Comparison of ENCODE assay signal across 19 cellular contexts in genomic region chr6:105744815-105745214, GRCh38.
"Had no signal": no experiment of that assay in that cellular context is flagged by ENCODE, and none has a peak within 500 bp of the region (broad histone marks: within the 10 kb centered on the region; RNA-seq: fewer than 3 reads in every experiment).

No MANE protein-coding gene starts in this region.

- ATAC-seq: activated T-cell treated with anti-CD3 and anti-CD28 coated beads, Interleukin-2, amount 50 U/mL, for 4 hours; effector memory CD8-positive, alpha-beta T cell; heart right ventricle; left lung; right cardiac atrium; upper lobe of right lung had no signal

- H3K4me3 Mint-ChIP-seq: activated naive CD4-positive, alpha-beta T cell treated with anti-CD3 and anti-CD28 coated beads, Interleukin-2, amount 10 ng/mL, durations not matched to agents 7 days and 5 days; activated naive CD8-positive, alpha-beta T cell treated with anti-CD3 and anti-CD28 coated beads, Interleukin-2, amount 10 ng/mL, durations not matched to agents 7 days and 5 days; activated T-cell treated with anti-CD3 and anti-CD28 coated beads, Interleukin-2, amount 50 U/mL, for 4 hours; effector memory CD8-positive, alpha-beta T cell; nephron; stimulated activated naive CD8-positive, alpha-beta T cell treated with anti-CD3 and anti-CD28 coated beads, Interleukin-15, Interleukin-2, amounts not matched to agents 100 ng/mL and 50 ng/mL, for 24 hours had no signal

- H3K27me3 Mint-ChIP-seq: effector memory CD8-positive, alpha-beta T cell had no signal

- H3K4me1 Mint-ChIP-seq: nephron had no signal

- H3K27ac Mint-ChIP-seq: activated naive CD4-positive, alpha-beta T cell treated with anti-CD3 and anti-CD28 coated beads, Interleukin-2, amount 10 ng/mL, durations not matched to agents 7 days and 5 days; activated naive CD8-positive, alpha-beta T cell treated with anti-CD3 and anti-CD28 coated beads, Interleukin-2, amount 10 ng/mL, durations not matched to agents 7 days and 5 days; effector memory CD8-positive, alpha-beta T cell; nephron; stimulated activated naive CD8-positive, alpha-beta T cell treated with anti-CD3 and anti-CD28 coated beads, Interleukin-15, Interleukin-2, amounts not matched to agents 100 ng/mL and 50 ng/mL, for 24 hours had no signal

- H3K9me3 Mint-ChIP-seq: activated naive CD4-positive, alpha-beta T cell treated with anti-CD3 and anti-CD28 coated beads, Interleukin-2, amount 10 ng/mL, durations not matched to agents 7 days and 5 days; activated naive CD8-positive, alpha-beta T cell treated with anti-CD3 and anti-CD28 coated beads, Interleukin-2, amount 10 ng/mL, durations not matched to agents 7 days and 5 days; activated T-cell treated with anti-CD3 and anti-CD28 coated beads, Interleukin-2, amount 50 U/mL, for 4 hours; effector memory CD8-positive, alpha-beta T cell; nephron; stimulated activated naive CD8-positive, alpha-beta T cell treated with anti-CD3 and anti-CD28 coated beads, Interleukin-15, Interleukin-2, amounts not matched to agents 100 ng/mL and 50 ng/mL, for 24 hours had no signal

- DNase-seq: activated CD4-positive, alpha-beta T cell treated with anti-CD3 and anti-CD28 coated beads, Interleukin-2, amount 50 U/mL, for 4 hours; activated gamma-delta T cell; activated naive CD4-positive, alpha-beta T cell treated with anti-CD3 and anti-CD28 coated beads, Interleukin-2, amount 10 ng/mL, durations not matched to agents 7 days and 5 days; activated naive CD8-positive, alpha-beta T cell treated with anti-CD3 and anti-CD28 coated beads, Interleukin-2, amount 10 ng/mL, durations not matched to agents 7 days and 5 days; activated T-cell treated with anti-CD3 and anti-CD28 coated beads, Interleukin-2, amount 50 U/mL, for 4 hours; brain microvascular endothelial cell; cortex of kidney; effector memory CD8-positive, alpha-beta T cell; foreskin fibroblast; heart right ventricle; left lung; mesendoderm; posterior cingulate gyrus; stimulated activated CD4-positive, alpha-beta T cell treated with anti-CD3 and anti-CD28 coated beads, Interleukin-4, amount 100 ng/mL, for 1 hour; T-helper 9 cell; upper lobe of right lung had no signal

- H3K36me3 Mint-ChIP-seq: activated naive CD4-positive, alpha-beta T cell treated with anti-CD3 and anti-CD28 coated beads, Interleukin-2, amount 10 ng/mL, durations not matched to agents 7 days and 5 days; activated naive CD8-positive, alpha-beta T cell treated with anti-CD3 and anti-CD28 coated beads, Interleukin-2, amount 10 ng/mL, durations not matched to agents 7 days and 5 days had no signal
